ENCODE assay signal across 25 cellular contexts in the genomic region with DNA sequence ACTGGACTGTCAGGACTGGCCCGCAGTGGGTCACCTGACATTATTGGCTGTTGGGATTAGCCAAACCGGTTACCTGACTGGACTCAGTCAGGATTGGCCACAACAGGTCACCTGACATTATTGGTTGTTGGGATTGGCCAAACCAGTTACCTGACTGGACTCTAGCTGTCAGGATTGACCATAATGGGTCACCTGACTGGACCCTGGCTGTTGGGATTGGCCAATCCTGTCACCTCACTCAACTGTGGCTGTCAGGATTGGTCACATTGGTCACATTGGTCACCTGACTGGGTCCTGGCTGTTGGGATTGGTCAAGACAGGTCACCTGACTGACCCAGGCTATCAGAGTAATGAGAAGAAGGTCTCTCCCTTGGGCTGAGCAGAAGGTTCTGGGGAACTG.
"Had no signal": no experiment of that assay in that cellular context is flagged by ENCODE, and none has a peak within 500 bp of the region (broad histone marks: within the 10 kb centered on the region; RNA-seq: fewer than 3 reads in every experiment).

No MANE protein-coding gene starts in this region.

- H3K36me3 ChIP-seq: brain microvascular endothelial cell had no signal

- FAIRE-seq: astrocyte, bronchial epithelial cell, frontal cortex had no signal

- H3K27ac ChIP-seq: brain microvascular endothelial cell, coronary artery, dorsolateral prefrontal cortex had no signal

- H3K4me3 ChIP-seq: coronary artery, dorsolateral prefrontal cortex had no signal

- DNase-seq: activated CD4-positive, alpha-beta memory T cell treated with anti-CD3 and anti-CD28 coated beads, Interleukin-2, amount 10 ng/mL, durations not matched to agents 7 days and 5 days; activated CD4-positive, alpha-beta T cell treated with anti-CD3 and anti-CD28 coated beads for 1 hour; activated CD4-positive, alpha-beta T cell treated with anti-CD3 and anti-CD28 coated beads for 4 hours; activated CD4-positive, alpha-beta T cell treated with anti-CD3 and anti-CD28 coated beads, Interleukin-2, amount 10 ng/mL, durations not matched to agents 7 days and 5 days; activated CD4-positive, alpha-beta T cell treated with anti-CD3 and anti-CD28 coated beads, Interleukin-2, amount 50 U/mL, for 4 hours; activated CD8-positive, alpha-beta memory T cell treated with anti-CD3 and anti-CD28 coated beads, Interleukin-2, amount 50 U/mL, for 48 hours; activated gamma-delta T cell; activated naive CD4-positive, alpha-beta T cell; activated naive CD4-positive, alpha-beta T cell treated with anti-CD3 and anti-CD28 coated beads, Interleukin-2, amount 50 U/mL, for 16 hours; activated T-cell treated with anti-CD3 and anti-CD28 coated beads for 4 hours; activated T-cell treated with anti-CD3 and anti-CD28 coated beads, Interleukin-2, amount 50 U/mL, for 24 hours; activated T-cell treated with anti-CD3 and anti-CD28 coated beads, Interleukin-2, amount 50 U/mL, for 72 hours; amniotic stem cell; brain microvascular endothelial cell; dorsolateral prefrontal cortex; effector memory CD4-positive, alpha-beta T cell; endodermal cell; foreskin fibroblast; head of caudate nucleus; T-helper 2 cell had no signal

- ATAC-seq: activated T-cell treated with anti-CD3 and anti-CD28 coated beads, Interleukin-2, amount 50 U/mL, for 72 hours; esophagus mucosa had no signal

- H3K27me3 ChIP-seq: brain microvascular endothelial cell had no signal
